9 cellular contexts compared by ENCODE assay signal in the genomic region with DNA sequence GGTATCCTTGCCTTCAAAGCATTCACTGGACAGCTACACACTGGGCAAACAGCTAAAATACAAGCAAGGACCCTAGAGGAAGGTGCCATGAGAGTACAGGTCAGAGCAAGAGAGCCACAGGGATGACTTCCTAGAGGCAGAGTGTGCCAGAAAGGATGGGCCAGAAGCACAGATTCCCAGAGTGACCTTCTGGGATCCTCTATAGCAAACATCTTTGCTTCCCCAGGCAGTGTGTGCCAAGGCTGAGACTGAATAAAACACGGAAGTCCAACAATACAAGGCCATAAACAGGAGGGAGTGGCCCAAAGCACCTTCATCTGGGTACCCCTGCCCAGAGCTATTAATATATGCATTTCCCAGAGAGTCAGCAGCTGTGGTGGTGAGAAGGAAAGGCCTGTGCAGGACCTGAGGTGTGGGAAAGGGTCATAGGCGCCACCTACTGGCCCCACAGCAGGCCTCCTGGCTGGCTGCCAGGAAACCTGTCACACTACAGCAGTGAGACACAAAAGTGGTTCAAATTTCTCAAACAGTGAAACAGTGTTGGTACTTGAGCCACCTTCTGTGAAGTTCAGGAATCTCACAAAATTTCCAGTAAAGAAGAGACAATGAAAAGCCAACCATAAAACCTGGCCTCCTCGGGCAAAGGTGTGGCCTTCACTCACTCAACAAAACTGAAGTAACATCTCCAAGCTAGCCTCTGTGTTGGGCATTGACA. TPM values are rescaled to one million over a fixed set of nuclear protein-coding genes. Genes with fewer than 3 reads are reported as not detected.
DNase-seq lines count a peak whose midpoint lies in the region; ATAC-seq and TF ChIP-seq lines count a peak whose summit lies in the region.
"Had no signal": no experiment of that assay in that cellular context is flagged by ENCODE, and none has a peak within 500 bp of the region (broad histone marks: within the 10 kb centered on the region; RNA-seq: fewer than 3 reads in every experiment).

No MANE protein-coding gene starts in this region.

- H3K27ac Mint-ChIP-seq in Caco-2 (ENCODE audit: unreplicated experiment) (no peak overlapping the region), chondrocyte (ENCODE audit: unreplicated experiment) (peak overlapping the region; percentile 22)
- peak overlapping the region; percentile 57 for H3K27ac Mint-ChIP-seq in activated CD4-positive, alpha-beta T cell treated with anti-CD3 and anti-CD28 coated beads for 36 hours

- H3K36me3 ChIP-seq in Caco-2 (ENCODE audit: control insufficient read depth, insufficient read depth, low read length) (no peaks in the 10 kb centered on the region), left lung (no peaks in the 10 kb centered on the region)

- H3K4me3 ChIP-seq in Caco-2 (ENCODE audit: low read depth, low read length) (no peak overlapping the region), left lung (no peak overlapping the region)
- H3K4me3 ChIP-seq: SK-N-MC had no signal

- TF ChIP-seq CTCF in Caco-2 (IDR thresholded peaks at IDR 0.05; ENCODE audit: insufficient read depth in 1 of 2, low read depth in 1 of 2, low read length in 1 of 2, severe bottlenecking in 1 of 2, unreplicated experiment in 1 of 2), result peak; percentile 98 to 99
- peak; percentile 84 for TF ChIP-seq CTCF in chondrocyte (IDR thresholded peaks at IDR 0.05)
- TF ChIP-seq CTCF in left lung (IDR thresholded peaks at IDR 0.05), result peak; percentile 71 to 75

- intact Hi-C loops in Caco-2 (cut with micrococcal nuclease; ENCODE audit: unreplicated experiment) (loop anchor here (1.0 to 5.0 kb wide), 10 partner anchors 16 to 389 kb away; partner anchors contain the start of genes INPPL1 and LAMTOR1), left lung (cut with DNase I) (no loop called here)
- intact Hi-C loops in activated CD4-positive, alpha-beta T cell treated with anti-CD3 and anti-CD28 coated beads for 36 hours (cut with DNase I, micrococcal nuclease), result loop anchor here (1.0 to 5.0 kb wide), 5 partner anchors 62 to 437 kb away; partner anchors contain the start of gene PHOX2A (in 1 of the 2)

- H3K27me3 ChIP-seq in Caco-2 (replicated peaks; ENCODE audit: control insufficient read depth, insufficient read depth, low read length), result no peaks in the 10 kb centered on the region
- H3K27me3 ChIP-seq in left lung, result no peaks in the 10 kb centered on the region

- H3K9me3 ChIP-seq in Caco-2 (no peaks in the 10 kb centered on the region), left lung (no peaks in the 10 kb centered on the region)

- no TSS peak for BruUV-seq in Caco-2 (replicated peaks; lab: Mats Ljungman, UMichigan)

- no peaks in the 10 kb centered on the region for H3K9me3 Mint-ChIP-seq in Caco-2 (ENCODE audit: unreplicated experiment)
- no peaks in the 10 kb centered on the region for H3K9me3 Mint-ChIP-seq in activated CD4-positive, alpha-beta T cell treated with anti-CD3 and anti-CD28 coated beads for 36 hours (ENCODE audit: low read depth)
- no peaks in the 10 kb centered on the region for H3K9me3 Mint-ChIP-seq in chondrocyte (ENCODE audit: low read depth)

- CTCF ChIA-PET in Caco-2 (lab: Charles Lee), result interaction anchor here (0.6 to 4.4 kb wide), 29 partner anchors 8 to 465 kb away, joined by 3 to 143 read pairs (median 4); partner anchors contain the start of gene CLPB
- CTCF ChIA-PET in activated CD4-positive, alpha-beta T cell treated with anti-CD3 and anti-CD28 coated beads for 36 hours (lab: Charles Lee), result interaction anchor here (0.6 to 4.8 kb wide), 27 partner anchors 8 to 405 kb away, joined by 3 to 69 read pairs (median 4); partner anchors contain the start of gene CLPB

- H3K36me3 Mint-ChIP-seq in Caco-2 (ENCODE audit: insufficient read depth, unreplicated experiment), result no peaks in the 10 kb centered on the region
- H3K36me3 Mint-ChIP-seq in activated CD4-positive, alpha-beta T cell treated with anti-CD3 and anti-CD28 coated beads for 36 hours (ENCODE audit: low read depth), result no peaks in the 10 kb centered on the region
- no peaks in the 10 kb centered on the region for H3K36me3 Mint-ChIP-seq in chondrocyte (ENCODE audit: low read depth)

- H3K4me1 Mint-ChIP-seq in Caco-2 (ENCODE audit: low read depth, unreplicated experiment), result peaks cover 6% of the 10 kb centered on the region
- peaks cover 29% of the 10 kb centered on the region for H3K4me1 Mint-ChIP-seq in activated CD4-positive, alpha-beta T cell treated with anti-CD3 and anti-CD28 coated beads for 36 hours
- H3K4me1 Mint-ChIP-seq in chondrocyte (ENCODE audit: low read depth), result peaks cover 23% of the 10 kb centered on the region

- H3K27me3 Mint-ChIP-seq in Caco-2 (ENCODE audit: insufficient read depth, unreplicated experiment), result no peaks in the 10 kb centered on the region
- H3K27me3 Mint-ChIP-seq in activated CD4-positive, alpha-beta T cell treated with anti-CD3 and anti-CD28 coated beads for 36 hours, result no peaks in the 10 kb centered on the region
- H3K27me3 Mint-ChIP-seq in chondrocyte (ENCODE audit: low read depth), result no peaks in the 10 kb centered on the region

- ATAC-seq in HG02885 (IDR thresholded peaks at IDR 0.05; ENCODE audit: poor library complexity, unreplicated experiment) (peak; percentile 58), left lung (peak; percentile 85), GM18517 (IDR thresholded peaks at IDR 0.05; ENCODE audit: unreplicated experiment) (no peak)
- ATAC-seq in activated CD4-positive, alpha-beta T cell treated with anti-CD3 and anti-CD28 coated beads for 36 hours, result peak; percentile 85

- DNase-seq in Caco-2 (peak; percentile 87 to 89), NCI-H510A (lab: John Stamatoyannopoulos, UW) (peak; percentile 73), chondrocyte (ENCODE audit: low spot score) (no peak), left lung (peak; percentile 83 to 93)
- peak; percentile 92 for DNase-seq in activated CD4-positive, alpha-beta T cell treated with anti-CD3 and anti-CD28 coated beads for 36 hours
- DNase-seq in stimulated activated CD4-positive, alpha-beta T cell treated with anti-CD3 and anti-CD28 coated beads, Interleukin-4, amount 100 ng/mL, for 48 hours (ENCODE audit: low read depth in 2 of 2), result peak; percentile 71 to 79

- H3K4me1 ChIP-seq in Caco-2 (peaks cover 18% of the 10 kb centered on the region), left lung (peaks cover 11 to 42% of the 10 kb centered on the region in 2 donors)

- peak overlapping the region; percentile 55 to 74 for H3K27ac ChIP-seq in left lung
- H3K27ac ChIP-seq: SK-N-MC had no signal

- H3K4me3 Mint-ChIP-seq in Caco-2 (ENCODE audit: unreplicated experiment), result no peak overlapping the region
- H3K4me3 Mint-ChIP-seq in activated CD4-positive, alpha-beta T cell treated with anti-CD3 and anti-CD28 coated beads for 36 hours, result no peak overlapping the region
- no peak overlapping the region for H3K4me3 Mint-ChIP-seq in chondrocyte (ENCODE audit: unreplicated experiment)

- POLR2A ChIA-PET in Caco-2 (lab: Charles Lee), result interaction anchor here (0.6 to 1.1 kb wide), 3 partner anchors 60 to 302 kb away, joined by 3 to 4 read pairs (median 3); no protein-coding TSS in a partner anchor
- POLR2A ChIA-PET in activated CD4-positive, alpha-beta T cell treated with anti-CD3 and anti-CD28 coated beads for 36 hours (lab: Charles Lee), result interaction anchor here (0.5 to 0.7 kb wide), 2 partner anchors 11 to 302 kb away, joined by 3 to 4 read pairs; no protein-coding TSS in a partner anchor

RNA-seq across cellular contexts. Expression of gene CLPB, which starts 20.3 kb away (rescaled TPM):
- total RNA-seq in Caco-2 (2022), result 40.6 and 46.3 TPM in 2 replicates
- total RNA-seq in activated CD4-positive, alpha-beta T cell treated with anti-CD3 and anti-CD28 coated beads for 36 hours, result 10 to 100 TPM; 35.8 to 40.2 TPM
- total RNA-seq in chondrocyte, result 17.7 to 23.1 TPM (median 17.7 TPM) in 3 replicates
- total RNA-seq in left lung, result 10 to 100 TPM; 28.2 to 36.6 TPM

Comparison
In these comparisons a context has a peak if more than half of its experiments do, and no peak if none do; other contexts are left out.
1. intact Hi-C loops: an anchor here in Caco-2 (1.0 to 5.0 kb wide) and activated CD4-positive, alpha-beta T cell treated with anti-CD3 and anti-CD28 coated beads for 36 hours (1.0 to 5.0 kb wide); none called in left lung.